Comparison of ENCODE assay signal across 20 cellular contexts in the genomic region with DNA sequence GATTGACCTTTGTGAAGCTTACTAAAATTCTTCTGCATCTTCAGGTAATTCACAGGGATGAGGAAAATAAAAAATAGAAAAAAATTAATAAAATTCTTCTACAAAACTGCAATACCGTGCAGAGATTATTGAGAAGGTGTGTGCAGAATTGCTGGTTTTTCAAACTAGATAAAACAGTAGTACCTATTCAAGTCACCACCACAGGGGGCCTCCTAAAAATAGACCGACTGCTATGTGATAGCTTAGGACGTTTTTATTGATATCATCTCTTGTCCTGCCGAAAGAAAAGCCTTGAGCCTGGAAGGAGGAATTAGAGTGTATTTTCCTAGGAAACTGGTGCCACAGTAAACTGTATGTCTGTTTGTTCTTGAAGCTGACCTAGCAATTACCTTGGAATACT.
A peak's percentile ranks its signal among the peaks of the same experiment; 100 is the strongest.
DNase-seq lines count a peak whose midpoint lies in the region; ATAC-seq and TF ChIP-seq lines count a peak whose summit lies in the region.
"Had no signal": no experiment of that assay in that cellular context is flagged by ENCODE, and none has a peak within 500 bp of the region (broad histone marks: within the 10 kb centered on the region; RNA-seq: fewer than 3 reads in every experiment).

No MANE protein-coding gene starts in this region.

- no peak overlapping the region for H3K4me3 Mint-ChIP-seq in glutamatergic neuron (ENCODE audit: unreplicated experiment)
- H3K4me3 Mint-ChIP-seq: activated CD8-positive, alpha-beta T cell treated with anti-CD3 and anti-CD28 coated beads for 36 hours; B cell had no signal

- no peaks in the 10 kb centered on the region; the same call in 1 of the 2 replicates for H3K36me3 ChIP-seq in BE2C
- H3K36me3 ChIP-seq in HUES6 (ENCODE audit: control insufficient read depth, insufficient read depth, low read length), result no peaks in the 10 kb centered on the region
- H3K36me3 ChIP-seq: upper lobe of right lung had no signal

- no peaks in the 10 kb centered on the region for H3K36me3 Mint-ChIP-seq in glutamatergic neuron (ENCODE audit: unreplicated experiment)

- H3K9me3 ChIP-seq in BE2C (no peaks in the 10 kb centered on the region), HUES6 (ENCODE audit: control insufficient read depth, insufficient read depth, low read depth, low read length) (no peaks in the 10 kb centered on the region)
- H3K9me3 ChIP-seq: upper lobe of right lung had no signal

- peak overlapping the region; percentile 81 for H3K27ac Mint-ChIP-seq in glutamatergic neuron (ENCODE audit: unreplicated experiment)
- H3K27ac Mint-ChIP-seq: activated CD8-positive, alpha-beta T cell treated with anti-CD3 and anti-CD28 coated beads for 36 hours; B cell had no signal

- no peaks in the 10 kb centered on the region for H3K9me3 Mint-ChIP-seq in glutamatergic neuron (ENCODE audit: unreplicated experiment)
- H3K9me3 Mint-ChIP-seq: activated CD8-positive, alpha-beta T cell treated with anti-CD3 and anti-CD28 coated beads for 36 hours had no signal

- H3K4me1 Mint-ChIP-seq in glutamatergic neuron (ENCODE audit: low read depth, unreplicated experiment), result peaks cover 18% of the 10 kb centered on the region
- H3K4me1 Mint-ChIP-seq: B cell had no signal

- H3K27me3 Mint-ChIP-seq in glutamatergic neuron (ENCODE audit: unreplicated experiment), result no peaks in the 10 kb centered on the region
- H3K27me3 Mint-ChIP-seq: activated CD8-positive, alpha-beta T cell treated with anti-CD3 and anti-CD28 coated beads for 36 hours; B cell had no signal

- DNase-seq in BE2C (no peak), NCI-H69 (lab: John Stamatoyannopoulos, UW) (peak; percentile 80), glutamatergic neuron (no peak), putamen (ENCODE audit: low spot score) (no peak), foreskin melanocyte (no peak)
- DNase-seq in stimulated activated CD4-positive, alpha-beta T cell treated with anti-CD3 and anti-CD28 coated beads, Interleukin-4, amount 100 ng/mL, for 24 hours, result no peak
- DNase-seq: activated CD4-positive, alpha-beta T cell treated with anti-CD3 and anti-CD28 coated beads for 1 hour; activated CD8-positive, alpha-beta T cell treated with anti-CD3 and anti-CD28 coated beads for 36 hours; activated effector memory CD4-positive, alpha-beta T cell treated with Interleukin-2 at 50 U/mL for 16 hours; Kasumi-1; left colon; NCI-H1105 treated with DMSO at 0.1 percent for 48 hours; SIG-M5; small intestine; stimulated activated CD4-positive, alpha-beta T cell treated with anti-CD3 and anti-CD28 coated beads, Interleukin-2, amount 100 ng/mL, for 24 hours; upper lobe of right lung had no signal

- H3K4me3 ChIP-seq in BE2C (ENCODE audit: low read depth, low read length) (no peak overlapping the region), HUES6 (ENCODE audit: low read depth, low read length) (peak overlapping the region; percentile 39; the same call in 1 of the 2 replicates)
- H3K4me3 ChIP-seq: upper lobe of right lung had no signal

- H3K4me1 ChIP-seq in BE2C (no peaks in the 10 kb centered on the region; the same call in 1 of the 2 replicates), HUES6 (ENCODE audit: control insufficient read depth, insufficient read depth, low read length) (peaks cover 30% of the 10 kb centered on the region)
- H3K4me1 ChIP-seq: upper lobe of right lung had no signal

- H3K27me3 ChIP-seq in BE2C (no peaks in the 10 kb centered on the region), HUES6 (ENCODE audit: control insufficient read depth, insufficient read depth, low read length) (no peaks in the 10 kb centered on the region; the same call in 1 of the 2 replicates)
- H3K27me3 ChIP-seq: upper lobe of right lung had no signal

- peak overlapping the region; percentile 34 for H3K9ac ChIP-seq in HUES6 (ENCODE audit: low read length)

- H3K27ac ChIP-seq in HUES6 (ENCODE audit: low read depth, low read length), result peak overlapping the region; percentile 85
- H3K27ac ChIP-seq: upper lobe of right lung had no signal

- no peak for ATAC-seq in GM19397 (IDR thresholded peaks at IDR 0.05; ENCODE audit: unreplicated experiment)
- ATAC-seq: activated CD8-positive, alpha-beta T cell treated with anti-CD3 and anti-CD28 coated beads for 36 hours; left colon; Panc1; upper lobe of right lung had no signal

- TF ChIP-seq CTCF in BE2C (IDR thresholded peaks at IDR 0.05; ENCODE audit: low read depth, low read length), result 0 out of 2 replicates have a peak, but pooled peaks have one; percentile 13
- TF ChIP-seq CTCF in glutamatergic neuron (IDR thresholded peaks at IDR 0.05; ENCODE audit: partially characterized antibody, unreplicated experiment), result no peak
